Comparison of ENCODE assay signal across 10 cellular contexts in the genomic region with DNA sequence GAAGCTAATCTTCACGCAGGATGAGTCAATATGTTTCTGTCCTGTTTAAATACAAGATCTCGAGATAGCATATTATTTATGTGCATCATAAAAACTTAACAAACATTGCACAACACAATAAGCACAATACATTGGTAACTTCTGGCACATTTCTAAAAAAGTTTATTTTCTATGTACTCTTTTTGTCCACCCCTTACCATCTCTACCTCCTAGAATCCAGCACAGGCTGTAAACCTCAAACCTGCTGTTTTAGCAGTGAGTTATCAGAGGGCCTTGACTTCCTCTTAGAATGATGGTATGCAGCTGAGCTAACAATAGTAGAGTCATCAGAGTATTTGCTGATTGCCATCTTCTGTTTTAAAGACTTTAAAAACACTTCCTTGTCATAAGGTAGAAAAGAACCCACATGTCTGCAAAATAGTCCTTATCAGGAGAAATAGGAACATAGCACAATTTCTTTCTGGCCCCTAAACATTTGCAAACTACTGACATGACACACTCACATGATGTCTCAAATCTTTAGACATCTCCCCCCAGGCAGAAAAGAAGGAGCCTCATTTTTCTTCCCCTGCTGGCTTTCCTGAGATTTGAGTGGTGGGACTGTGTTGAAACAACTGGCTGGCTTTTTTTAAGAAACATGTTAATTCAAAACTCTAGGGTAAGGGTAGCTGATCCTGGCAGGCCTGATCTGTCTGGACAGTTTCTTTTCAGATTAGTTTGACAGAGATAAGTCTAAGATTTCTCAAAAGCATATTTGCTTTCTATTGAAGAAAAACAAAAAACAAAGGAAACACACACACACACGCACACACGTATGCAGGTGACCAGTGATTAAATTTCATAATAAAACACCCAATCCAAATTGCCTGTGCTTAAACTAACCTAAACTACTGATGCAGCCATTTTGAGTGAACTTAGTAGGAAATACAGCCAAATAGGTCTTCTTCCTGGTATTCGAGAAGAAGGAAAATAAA. TPM values are rescaled to one million over a fixed set of nuclear protein-coding genes. Genes with fewer than 3 reads are reported as not detected.
DNase-seq lines count a peak whose midpoint lies in the region; ATAC-seq and TF ChIP-seq lines count a peak whose summit lies in the region.
"Had no signal": no experiment of that assay in that cellular context is flagged by ENCODE, and none has a peak within 500 bp of the region (broad histone marks: within the 10 kb centered on the region; RNA-seq: fewer than 3 reads in every experiment).

No MANE protein-coding gene starts in this region.

- peaks cover 27% of the 10 kb centered on the region for H3F3A ChIP-seq in PC-9 (ENCODE audit: insufficient read depth, low read depth)

- H3K27me3 Mint-ChIP-seq in activated CD4-positive, alpha-beta T cell treated with anti-CD3 and anti-CD28 coated beads, Interleukin-2, amount 10 ng/mL, durations not matched to agents 7 days and 5 days = no peaks in the 10 kb centered on the region

- TF ChIP-seq POLR2A in transverse colon (IDR thresholded peaks at IDR 0.05) = no peak

- peaks cover 43% of the 10 kb centered on the region for H3K4me1 ChIP-seq in PC-9 (replicated peaks; ENCODE audit: insufficient read depth)
- H3K4me1 ChIP-seq in transverse colon = peaks cover 3 to 50% (median 25%) of the 10 kb centered on the region in 4 donors
- H3K4me1 ChIP-seq in left ventricle myocardium inferior = no peaks in the 10 kb centered on the region

- H3K4me3 ChIP-seq in PC-9 (0 out of 2 replicates have a peak overlapping the region, but pooled peaks have one; percentile 1), fibroblast of villous mesenchyme (ENCODE audit: low read depth, low read length) (no peak overlapping the region), transverse colon (no peak overlapping the region), left ventricle myocardium inferior (no peak overlapping the region)

- H3K4me2 ChIP-seq in PC-9 = peak overlapping the region; percentile 60

- no peaks in the 10 kb centered on the region for H3K9me3 ChIP-seq in PC-9 (ENCODE audit: insufficient read depth, low read depth)
- no peaks in the 10 kb centered on the region for H3K9me3 ChIP-seq in transverse colon
- H3K9me3 ChIP-seq in left ventricle myocardium inferior (replicated peaks) = no peaks in the 10 kb centered on the region

- POLR2A ChIA-PET in activated CD4-positive, alpha-beta T cell treated with anti-CD3 and anti-CD28 coated beads, Interleukin-2, amount 10 ng/mL, durations not matched to agents 7 days and 5 days (lab: Charles Lee) = no interaction called here
- POLR2A ChIA-PET in PC-9 (lab: Charles Lee; ENCODE audit: unreplicated experiment) = interaction anchor here (0.6 to 0.7 kb wide), 2 partner anchors 64 to 825 kb away, joined by 6 to 8 read pairs; no protein-coding TSS in a partner anchor

- TF ChIP-seq EP300 in transverse colon (IDR thresholded peaks at IDR 0.05; ENCODE audit: low read depth) = no peak

- H3K36me3 Mint-ChIP-seq in activated CD4-positive, alpha-beta T cell treated with anti-CD3 and anti-CD28 coated beads, Interleukin-2, amount 10 ng/mL, durations not matched to agents 7 days and 5 days (ENCODE audit: low read depth) = no peaks in the 10 kb centered on the region

- H2AFZ ChIP-seq in PC-9 = no peak overlapping the region; the same call in 1 of the 2 replicates

- intact Hi-C loops in PC-9 (cut with micrococcal nuclease; ENCODE audit: unreplicated experiment) (no loop called here), transverse colon (cut with DNase I; ENCODE audit: low total_unique reads) (no loop called here), left ventricle myocardium inferior (cut with micrococcal nuclease) (no loop called here)

- ATAC-seq in GM21526 (IDR thresholded peaks at IDR 0.05; ENCODE audit: low FRiP score, unreplicated experiment) = no peak

- H3K79me2 ChIP-seq in PC-9 (ENCODE audit: low read depth) = no peaks in the 10 kb centered on the region

- no TSS peak for BruUV-seq in PC-9 (replicated peaks; lab: Mats Ljungman, UMichigan)

- CTCF ChIA-PET in activated CD4-positive, alpha-beta T cell treated with anti-CD3 and anti-CD28 coated beads, Interleukin-2, amount 10 ng/mL, durations not matched to agents 7 days and 5 days (lab: Charles Lee) = interaction anchor here (1.4 to 1.8 kb wide), 2 partner anchors 9 to 57 kb away, joined by 5 to 7 read pairs; no protein-coding TSS in a partner anchor
- CTCF ChIA-PET in PC-9 (lab: Charles Lee) = interaction anchor here (0.6 kb wide), 1 partner anchor 1623 kb away, joined by 9 read pairs; no protein-coding TSS in a partner anchor

- H3K27me3 ChIP-seq in PC-9 (ENCODE audit: insufficient read depth, low read depth) = no peaks in the 10 kb centered on the region
- H3K27me3 ChIP-seq in transverse colon = no peaks in the 10 kb centered on the region
- H3K27me3 ChIP-seq in left ventricle myocardium inferior (ENCODE audit: low read depth) = no peaks in the 10 kb centered on the region

- no peak overlapping the region for H3K4me3 Mint-ChIP-seq in activated CD4-positive, alpha-beta T cell treated with anti-CD3 and anti-CD28 coated beads, Interleukin-2, amount 10 ng/mL, durations not matched to agents 7 days and 5 days

- no peaks in the 10 kb centered on the region for H3K9me3 Mint-ChIP-seq in activated CD4-positive, alpha-beta T cell treated with anti-CD3 and anti-CD28 coated beads, Interleukin-2, amount 10 ng/mL, durations not matched to agents 7 days and 5 days

- no peak for DNase-seq in activated CD4-positive, alpha-beta T cell treated with anti-CD3 and anti-CD28 coated beads, Interleukin-2, amount 10 ng/mL, durations not matched to agents 7 days and 5 days
- DNase-seq in activated CD4-positive, alpha-beta T cell treated with anti-CD3 and anti-CD28 coated beads for 48 hours = no peak
- peak in 1 of 2 experiments; percentile 89 for DNase-seq in PC-9
- peak; percentile 87 for DNase-seq in fibroblast of villous mesenchyme (ENCODE audit: low read depth)
- no peak for DNase-seq in transverse colon
- no peak for DNase-seq in SK-N-DZ (ENCODE audit: low spot score)
- DNase-seq in left ventricle myocardium inferior = no peak
- DNase-seq: erythroblast, NCI-H748 treated with DMSO at 0.1 percent for 48 hours had no signal

- in situ Hi-C loops in transverse colon (cut with MboI; ENCODE audit: low pct_ligation_motif_present in 1 of 4, low pct_unique_long_range_greater_than_20kb in 1 of 4, low sequenced_read_pairs in 3 of 4) = no loop called here

- H3K4me1 Mint-ChIP-seq in activated CD4-positive, alpha-beta T cell treated with anti-CD3 and anti-CD28 coated beads, Interleukin-2, amount 10 ng/mL, durations not matched to agents 7 days and 5 days = peaks cover 18% of the 10 kb centered on the region

- H3K36me3 ChIP-seq in PC-9 (ENCODE audit: low read depth) (no peaks in the 10 kb centered on the region), transverse colon (no peaks in the 10 kb centered on the region), left ventricle myocardium inferior (no peaks in the 10 kb centered on the region)

- peak overlapping the region; percentile 67 for H3K27ac Mint-ChIP-seq in activated CD4-positive, alpha-beta T cell treated with anti-CD3 and anti-CD28 coated beads, Interleukin-2, amount 10 ng/mL, durations not matched to agents 7 days and 5 days

- no peaks in the 10 kb centered on the region for H3K9me2 ChIP-seq in PC-9 (ENCODE audit: insufficient read depth)

- WGBS in transverse colon (ENCODE audit: low coverage in 1 of 2), 2 donors = 55 to 61% methylated on average over 5 of the region's 5 CpGs

- H4K20me1 ChIP-seq in PC-9 (ENCODE audit: insufficient read depth) = no peaks in the 10 kb centered on the region

- H3K27ac ChIP-seq in PC-9 = peak overlapping the region; percentile 82
- peak overlapping the region; percentile 58 to 75 (median 70) for H3K27ac ChIP-seq in transverse colon
- no peak overlapping the region for H3K27ac ChIP-seq in left ventricle myocardium inferior (replicated peaks)

- TF ChIP-seq CTCF in PC-9 (conservative IDR thresholded peaks at IDR 0.05) (no peak), fibroblast of villous mesenchyme (IDR thresholded peaks at IDR 0.05; ENCODE audit: insufficient read depth, low read depth, low read length) (no peak), transverse colon (IDR thresholded peaks at IDR 0.05) (no peak), left ventricle myocardium inferior (IDR thresholded peaks at IDR 0.05; ENCODE audit: borderline replicate concordance) (no peak)

RNA-seq across cellular contexts. Expression of a gene that starts 10.3 kb away (rescaled TPM):
- total RNA-seq in activated CD4-positive, alpha-beta T cell treated with anti-CD3 and anti-CD28 coated beads, Interleukin-2, amount 10 ng/mL, durations not matched to agents 7 days and 5 days = 10 to 100 TPM; 28.1 to 31.5 TPM
- 44.2 and 58.1 TPM in 2 replicates for total RNA-seq in PC-9 (2021)
- 20.0 and 25.9 TPM in 2 replicates for total RNA-seq in fibroblast of villous mesenchyme
- 100 to 1,000 TPM in 1 of 4 donors, 10 to 100 TPM in 3; 55.4 to 114 (median 79.4) TPM for total RNA-seq in transverse colon
- 14.5 and 15.0 TPM in 2 replicates for polyA plus RNA-seq in SK-N-DZ (2014; cell fraction: cytosol; rRNA removed)
- 47.1 and 73.1 TPM in 2 replicates for polyA plus RNA-seq in SK-N-DZ (2014; cell fraction: nucleus; rRNA removed)
- total RNA-seq in left ventricle myocardium inferior = 8.5 TPM
